1 cellular context compared by ENCODE assay signal in the genomic region with DNA sequence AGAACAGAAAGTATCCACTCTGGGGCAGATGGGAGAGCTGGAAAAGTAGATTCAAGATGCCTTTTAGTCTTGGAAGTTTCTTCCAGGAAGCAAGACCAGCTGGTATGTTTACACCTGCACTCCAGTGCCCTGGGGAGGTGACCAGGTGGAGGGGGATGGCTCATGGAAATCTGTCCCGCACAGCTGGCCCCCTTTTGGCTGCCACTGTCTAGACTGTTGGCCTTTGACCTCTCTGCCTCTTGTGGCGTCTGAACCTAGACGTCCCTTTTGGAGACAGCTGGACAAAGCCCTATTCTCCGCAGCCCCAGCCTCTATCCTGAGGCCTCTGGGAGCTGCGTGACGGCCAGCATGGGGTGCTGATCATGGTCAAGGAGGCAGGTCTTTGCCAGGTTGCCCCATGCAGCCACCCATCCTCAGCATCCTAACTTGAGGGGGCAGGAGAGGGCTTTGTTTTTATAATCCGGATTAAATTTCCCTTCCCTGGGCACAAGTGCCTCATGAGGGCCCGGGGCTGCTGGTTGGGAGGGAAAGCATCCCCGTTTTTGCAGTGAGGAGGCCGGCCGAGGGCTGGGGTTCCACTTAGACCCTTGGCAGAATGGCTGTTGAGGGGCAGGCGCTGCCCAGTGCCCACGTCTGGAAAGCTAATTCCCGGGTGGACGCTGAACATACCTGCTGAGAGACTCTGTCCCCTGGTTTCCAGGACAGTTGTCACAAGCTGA.
TF ChIP-seq lines count a peak whose summit lies in the region.

No MANE protein-coding gene starts in this region.

TF ChIP-seq in A549, 52 proteins besides CTCF, POLR2A, EP300 and RAD21:
- TF ChIP-seq KDM5A (IDR thresholded peaks at IDR 0.05) (no peak), CHD4 (IDR thresholded peaks at IDR 0.05; ENCODE audit: borderline replicate concordance) (no peak), RNF2 (IDR thresholded peaks at IDR 0.05; ENCODE audit: borderline replicate concordance, low read depth) (no peak), CBX2 (IDR thresholded peaks at IDR 0.05; ENCODE audit: borderline replicate concordance, low read depth) (no peak), PHF8 (IDR thresholded peaks at IDR 0.05; ENCODE audit: borderline replicate concordance, low read depth) (no peak), BHLHE40 (IDR thresholded peaks at IDR 0.05; ENCODE audit: low read depth, low read length) (no peak), CHD2 (IDR thresholded peaks at IDR 0.05; ENCODE audit: low read length, partially characterized antibody) (no peak), HDAC2 (IDR thresholded peaks at IDR 0.05) (no peak), POLR2AphosphoS2 (conservative IDR thresholded peaks at IDR 0.05; ENCODE audit: low read length) (no peak), NPAS2 (CRISPR knock-in tag; IDR thresholded peaks at IDR 0.05; ENCODE audit: borderline replicate concordance) (no peak), EHMT2 (IDR thresholded peaks at IDR 0.05; ENCODE audit: low read depth) (no peak), TP53 (CRISPR knock-in tag; IDR thresholded peaks at IDR 0.05) (no peak), HOXA7 (CRISPR knock-in tag; IDR thresholded peaks at IDR 0.05) (no peak), MAFK (IDR thresholded peaks at IDR 0.05; ENCODE audit: partially characterized antibody) (no peak), EHF (CRISPR knock-in tag; IDR thresholded peaks at IDR 0.05) (no peak)
- TF ChIP-seq, protein P1, sequence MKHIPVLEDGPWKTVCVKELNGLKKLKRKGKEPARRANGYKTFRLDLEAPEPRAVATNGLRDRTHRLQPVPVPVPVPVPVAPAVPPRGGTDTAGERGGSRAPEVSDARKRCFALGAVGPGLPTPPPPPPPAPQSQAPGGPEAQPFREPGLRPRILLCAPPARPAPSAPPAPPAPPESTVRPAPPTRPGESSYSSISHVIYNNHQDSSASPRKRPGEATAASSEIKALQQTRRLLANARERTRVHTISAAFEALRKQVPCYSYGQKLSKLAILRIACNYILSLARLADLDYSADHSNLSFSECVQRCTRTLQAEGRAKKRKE (CRISPR knock-in tag; IDR thresholded peaks at IDR 0.05; ENCODE audit: low read depth), result no peak
- TF ChIP-seq, protein P2, sequence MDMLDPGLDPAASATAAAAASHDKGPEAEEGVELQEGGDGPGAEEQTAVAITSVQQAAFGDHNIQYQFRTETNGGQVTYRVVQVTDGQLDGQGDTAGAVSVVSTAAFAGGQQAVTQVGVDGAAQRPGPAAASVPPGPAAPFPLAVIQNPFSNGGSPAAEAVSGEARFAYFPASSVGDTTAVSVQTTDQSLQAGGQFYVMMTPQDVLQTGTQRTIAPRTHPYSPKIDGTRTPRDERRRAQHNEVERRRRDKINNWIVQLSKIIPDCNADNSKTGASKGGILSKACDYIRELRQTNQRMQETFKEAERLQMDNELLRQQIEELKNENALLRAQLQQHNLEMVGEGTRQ (IDR thresholded peaks at IDR 0.05), result no peak
